15 cellular contexts compared by ENCODE assay signal in the genomic region with DNA sequence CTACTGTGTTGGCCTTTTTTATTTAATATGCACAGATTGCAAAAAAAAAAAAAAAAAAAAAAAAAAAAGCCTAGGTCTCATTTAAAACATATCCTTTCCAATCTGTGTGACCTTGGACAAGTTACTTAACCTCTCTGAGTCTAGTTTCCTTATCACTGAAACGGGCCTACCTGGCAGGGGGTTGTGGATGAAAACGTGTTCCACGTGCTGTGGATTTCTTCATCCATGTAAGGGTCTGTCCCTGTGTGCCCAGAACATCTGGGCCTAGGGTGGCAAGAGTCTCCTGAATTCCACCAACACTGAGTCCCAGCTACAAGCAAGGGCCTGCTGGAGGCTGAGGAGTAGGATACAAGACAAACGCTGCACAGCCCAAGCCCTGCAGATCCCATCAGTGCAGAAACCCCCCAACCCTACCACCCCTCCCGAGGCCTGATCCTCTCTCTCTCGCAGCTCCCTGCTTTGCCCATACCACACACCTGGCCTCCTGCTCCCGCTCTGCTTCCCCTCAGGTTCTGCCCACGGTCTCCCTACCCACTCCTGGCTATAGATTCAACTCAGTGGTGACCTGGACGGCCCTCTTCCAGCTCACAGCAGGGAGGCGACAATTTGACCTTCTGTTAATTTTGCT. TPM values are rescaled to one million over a fixed set of nuclear protein-coding genes. Genes with fewer than 3 reads are reported as not detected.
DNase-seq lines count a peak whose midpoint lies in the region; ATAC-seq and TF ChIP-seq lines count a peak whose summit lies in the region.
"Had no signal": no experiment of that assay in that cellular context is flagged by ENCODE, and none has a peak within 500 bp of the region (broad histone marks: within the 10 kb centered on the region; RNA-seq: fewer than 3 reads in every experiment).

No MANE protein-coding gene starts in this region.

- no peak overlapping the region for H3K27ac ChIP-seq in lower lobe of right lung
- no peak overlapping the region for H3K27ac ChIP-seq in tibial artery
- H3K27ac ChIP-seq: neutrophil had no signal

- peaks cover 10% of the 10 kb centered on the region for H3K4me1 ChIP-seq in lower lobe of right lung
- H3K4me1 ChIP-seq in tibial artery = peaks cover 0 to 12% (median 11%) of the 10 kb centered on the region in 4 donors

- ATAC-seq in Right ventricle myocardium inferior (no peak), left ventricle myocardium superior (no peak), lower lobe of right lung (no peak), HG03460 (IDR thresholded peaks at IDR 0.05; ENCODE audit: unreplicated experiment) (no peak), HG02610 (IDR thresholded peaks at IDR 0.05; ENCODE audit: unreplicated experiment) (no peak), HG03097 (IDR thresholded peaks at IDR 0.05; ENCODE audit: low FRiP score, unreplicated experiment) (no peak)
- ATAC-seq: activated T-cell treated with anti-CD3 and anti-CD28 coated beads, Interleukin-2, amount 50 U/mL, for 4 hours had no signal

- DNase-seq in Right ventricle myocardium inferior (ENCODE audit: missing footprints) (peak; percentile 31), left ventricle myocardium superior (no peak), lower lobe of right lung (peak; percentile 30), tibial artery (peak; percentile 16 to 44)
- DNase-seq in activated CD8-positive, alpha-beta memory T cell treated with anti-CD3 and anti-CD28 coated beads for 24 hours = peak; percentile 46
- DNase-seq: activated CD4-positive, alpha-beta T cell treated with anti-CD3 and anti-CD28 coated beads for 1 hour; activated T-cell treated with anti-CD3 and anti-CD28 coated beads, Interleukin-2, amount 50 U/mL, for 4 hours; HFFc6; NCI-H146; NCI-H226; SHP77 treated with DMSO at 0.1 percent for 48 hours had no signal

- H3K36me3 ChIP-seq in lower lobe of right lung = no peaks in the 10 kb centered on the region
- H3K36me3 ChIP-seq in tibial artery = no peaks in the 10 kb centered on the region
- H3K36me3 ChIP-seq: neutrophil had no signal

- H3K9me3 ChIP-seq in lower lobe of right lung (no peaks in the 10 kb centered on the region), tibial artery (no peaks in the 10 kb centered on the region)
- H3K9me3 ChIP-seq: neutrophil had no signal

- intact Hi-C loops in Right ventricle myocardium inferior (cut with DNase I) = no loop called here
- intact Hi-C loops in left ventricle myocardium superior (cut with micrococcal nuclease) = no loop called here
- intact Hi-C loops in lower lobe of right lung (cut with DNase I) = no loop called here
- intact Hi-C loops in tibial artery (cut with DNase I; ENCODE audit: low total_unique reads) = loop anchor here (5.0 kb wide), 1 partner anchor 82 kb away; a partner anchor contains a TSS

- H3K4me3 ChIP-seq in lower lobe of right lung = no peak overlapping the region
- H3K4me3 ChIP-seq in tibial artery = no peak overlapping the region

- H3K27me3 ChIP-seq in lower lobe of right lung (ENCODE audit: low read depth) = peaks cover under 1% of the 10 kb centered on the region
- H3K27me3 ChIP-seq in tibial artery = peaks cover 0 to 2% of the 10 kb centered on the region in 2 donors

- TF ChIP-seq CTCF in lower lobe of right lung (IDR thresholded peaks at IDR 0.05) (no peak), tibial artery (IDR thresholded peaks at IDR 0.05) (no peak)

RNA-seq across cellular contexts. Expression of a gene that starts 4.7 kb away (rescaled TPM):
- total RNA-seq in Right ventricle myocardium inferior (3.1 TPM), left ventricle myocardium superior (3.3 TPM), lower lobe of right lung (2.4 TPM)
